In genomic region chr17:64413505-64413904, GRCh38 we compare ENCODE assay signal across 8 cellular contexts. TPM values are rescaled to one million over a fixed set of nuclear protein-coding genes. Genes with fewer than 3 reads are reported as not detected.
DNase-seq lines count a peak whose midpoint lies in the region; ATAC-seq and TF ChIP-seq lines count a peak whose summit lies in the region.

No MANE protein-coding gene starts in this region.

- H3K4me3 ChIP-seq in CD8-positive, alpha-beta T cell (ENCODE audit: low read depth, low read length) = no peak overlapping the region

- H3K9me3 ChIP-seq in CD8-positive, alpha-beta T cell (ENCODE audit: low read length) = no peaks in the 10 kb centered on the region

- peak overlapping the region; percentile 56 for H3K27ac Mint-ChIP-seq in CD8-positive, alpha-beta T cell
- H3K27ac Mint-ChIP-seq in mesothelial cell of epicardium = no peak overlapping the region

- peaks cover 24% of the 10 kb centered on the region for H3K4me1 Mint-ChIP-seq in CD8-positive, alpha-beta T cell (ENCODE audit: low read depth)
- H3K4me1 Mint-ChIP-seq in mesothelial cell of epicardium = peaks cover 12% of the 10 kb centered on the region

- H3K9me3 Mint-ChIP-seq in CD8-positive, alpha-beta T cell = no peaks in the 10 kb centered on the region
- H3K9me3 Mint-ChIP-seq in mesothelial cell of epicardium = no peaks in the 10 kb centered on the region

- no peak for ATAC-seq in CD8-positive, alpha-beta T cell
- ATAC-seq in GM19455 (IDR thresholded peaks at IDR 0.05; ENCODE audit: unreplicated experiment) = peak; percentile 66
- ATAC-seq in HG03432 (IDR thresholded peaks at IDR 0.05; ENCODE audit: unreplicated experiment) = peak; percentile 60
- ATAC-seq in esophagus mucosa = peak; percentile 33

- H3K4me3 Mint-ChIP-seq in CD8-positive, alpha-beta T cell = no peak overlapping the region
- no peak overlapping the region for H3K4me3 Mint-ChIP-seq in mesothelial cell of epicardium

- intact Hi-C loops in CD8-positive, alpha-beta T cell (cut with DNase I, micrococcal nuclease) = loop anchor here in 1 of 2 experiments (2.0 kb wide), 1 partner anchor 21 kb away; no protein-coding TSS in a partner anchor

- H3K36me3 ChIP-seq in CD8-positive, alpha-beta T cell (ENCODE audit: insufficient read depth, low read length) = no peaks in the 10 kb centered on the region

- no peaks in the 10 kb centered on the region for H3K36me3 Mint-ChIP-seq in CD8-positive, alpha-beta T cell
- no peaks in the 10 kb centered on the region for H3K36me3 Mint-ChIP-seq in mesothelial cell of epicardium

- peaks cover 10% of the 10 kb centered on the region for H3K4me1 ChIP-seq in CD8-positive, alpha-beta T cell (ENCODE audit: insufficient read depth, low read length)

- H3K27me3 ChIP-seq in CD8-positive, alpha-beta T cell (ENCODE audit: insufficient read depth, low read length) = no peaks in the 10 kb centered on the region

- no peaks in the 10 kb centered on the region for H3K27me3 Mint-ChIP-seq in CD8-positive, alpha-beta T cell (ENCODE audit: low read depth)
- no peaks in the 10 kb centered on the region for H3K27me3 Mint-ChIP-seq in mesothelial cell of epicardium (ENCODE audit: low read depth)

- CTCF ChIA-PET in CD8-positive, alpha-beta T cell (lab: Charles Lee) = interaction anchor here (0.9 to 2.4 kb wide), 4 partner anchors 18 to 510 kb away, joined by 3 to 10 read pairs (median 6); no protein-coding TSS in a partner anchor

- no peak overlapping the region for H3K27ac ChIP-seq in CD8-positive, alpha-beta T cell (ENCODE audit: low read depth, low read length)

- POLR2A ChIA-PET in CD8-positive, alpha-beta T cell (lab: Charles Lee) = interaction anchor here (1.9 to 2.0 kb wide), 2 partner anchors 12 to 15 kb away, joined by 5 to 8 read pairs; no protein-coding TSS in a partner anchor

- TF ChIP-seq CTCF in CD8-positive, alpha-beta T cell (IDR thresholded peaks at IDR 0.05) = no peak
- no peak for TF ChIP-seq CTCF in mesothelial cell of epicardium (IDR thresholded peaks at IDR 0.05; ENCODE audit: unreplicated experiment)

- no peak for DNase-seq in CD8-positive, alpha-beta T cell
- DNase-seq in effector CD8-positive, alpha-beta T cell (lab: John Stamatoyannopoulos, UW) = no peak
- no peak for DNase-seq in stimulated activated naive CD4-positive, alpha-beta T cell (lab: John Stamatoyannopoulos, UW)
- DNase-seq in mesothelial cell of epicardium (ENCODE audit: low spot score in 2 of 2, unreplicated experiment in 2 of 2) = no peak
- no peak for DNase-seq in epidermal melanocyte (ENCODE audit: insufficient read length, low spot score)

RNA-seq across cellular contexts. Expression of gene PECAM1, which starts 22.8 kb away (rescaled TPM):
- total RNA-seq in CD8-positive, alpha-beta T cell = 10 to 100 TPM; 64.3 to 70.6 TPM
- total RNA-seq in esophagus mucosa (32.3 TPM), mesothelial cell of epicardium (0.09 to 0.18 TPM in 2 of 3 replicates, not detected in the other)

RNA-seq across cellular contexts. Expression of gene MILR1, which starts 35.4 kb away (rescaled TPM):
- total RNA-seq in CD8-positive, alpha-beta T cell = not detected
- total RNA-seq in esophagus mucosa (3.5 TPM), mesothelial cell of epicardium (0.40 to 0.54 TPM in 2 of 3 replicates, not detected in the other)

Comparison
In these comparisons a context has a peak if more than half of its experiments do, and no peak if none do; other contexts are left out.
1. RNA of gene PECAM1, which starts 22.8 kb away (total RNA-seq): 64.3 to 70.6 TPM in CD8-positive, alpha-beta T cell and 32.3 TPM in esophagus mucosa (single experiment); 0.09 to 0.18 TPM in mesothelial cell of epicardium; every median in the first group is over 10 times any median in the second.